ENCODE assay signal across 9 cellular contexts in genomic region chr6:34027445-34027936, GRCh38.
DNase-seq lines count a peak whose midpoint lies in the region; ATAC-seq lines count a peak whose summit lies in the region.
"Had no signal": no experiment of that assay in that cellular context is flagged by ENCODE, and none has a peak within 500 bp of the region (broad histone marks: within the 10 kb centered on the region; RNA-seq: fewer than 3 reads in every experiment).

No MANE protein-coding gene starts in this region.

- H2AFZ ChIP-seq in GM23248 = no peak overlapping the region

- no peak overlapping the region for H3K27ac Mint-ChIP-seq in T-helper 17 cell

- H3K4me1 ChIP-seq in GM23248 (ENCODE audit: insufficient read depth) = no peaks in the 10 kb centered on the region
- H3K4me1 ChIP-seq: HAP-1 had no signal

- no peak overlapping the region for H3K27ac ChIP-seq in GM23248

- no peaks in the 10 kb centered on the region for H3F3A ChIP-seq in GM23248 (ENCODE audit: insufficient read depth)

- no peaks in the 10 kb centered on the region for H4K20me1 ChIP-seq in GM23248 (ENCODE audit: insufficient read depth)

- H3K36me3 Mint-ChIP-seq in T-helper 17 cell (ENCODE audit: low read depth) = peaks cover 6% of the 10 kb centered on the region

- no peaks in the 10 kb centered on the region for H3K36me3 ChIP-seq in GM23248 (ENCODE audit: low read depth)
- H3K36me3 ChIP-seq: HAP-1 had no signal

- no peak overlapping the region for H3K4me3 ChIP-seq in GM23248
- H3K4me3 ChIP-seq: HAP-1 had no signal

- no peaks in the 10 kb centered on the region for H3K79me2 ChIP-seq in GM23248 (ENCODE audit: insufficient read depth)

- no peak overlapping the region for H3K4me2 ChIP-seq in GM23248 (ENCODE audit: unreplicated experiment)

- no peak overlapping the region for H3K9ac ChIP-seq in GM23248

- H3K4me3 Mint-ChIP-seq in T-helper 17 cell = no peak overlapping the region

- peak; percentile 85 for DNase-seq in AG08396 (ENCODE audit: low spot score)
- peak; percentile 70 for DNase-seq in GM23248
- peak; percentile 41 to 69 (median 62) for DNase-seq in T-helper 17 cell
- DNase-seq in amniotic epithelial cell (ENCODE audit: low read depth) = peak; percentile 1
- peak; percentile 24 for DNase-seq in iris pigment epithelial cell (ENCODE audit: low read depth)
- peak; percentile 43 to 72 for DNase-seq in stimulated activated CD4-positive, alpha-beta T cell treated with anti-CD3 and anti-CD28 coated beads, Interleukin-4, amount 100 ng/mL, for 4 hours
- no peak for DNase-seq in middle frontal gyrus (ENCODE audit: extremely low spot score, low spot score)

- peaks cover 6% of the 10 kb centered on the region for H3K4me1 Mint-ChIP-seq in T-helper 17 cell

- in situ Hi-C loops in GM23248 (cut with MboI) = loop anchor here (10.0 to 25.0 kb wide), 2 partner anchors 253 to 440 kb away; partner anchors contain the start of gene BAK1

- no peaks in the 10 kb centered on the region for H3K9me2 ChIP-seq in GM23248 (ENCODE audit: insufficient read depth)

- H3K9me3 ChIP-seq in GM23248 (ENCODE audit: low read depth) (no peaks in the 10 kb centered on the region), T-helper 17 cell (ENCODE audit: control insufficient read depth, low read length, poor library complexity, severe bottlenecking) (no peaks in the 10 kb centered on the region)
- H3K9me3 ChIP-seq: HAP-1 had no signal

- 22 to 44% methylated on average over 13 to 16 of the region's 17 CpGs for WGBS in GM23248 (ENCODE audit: low coverage in 1 of 2, low lambda C conversion rate in 2 of 2, missing lambda C conversion rate in 2 of 2), 2 experiments

- ATAC-seq in T-helper 17 cell = peak; percentile 65
- ATAC-seq in HG03442 (IDR thresholded peaks at IDR 0.05; ENCODE audit: unreplicated experiment) = no peak

- peaks cover 20% of the 10 kb centered on the region for H3K27me3 Mint-ChIP-seq in T-helper 17 cell

- no peaks in the 10 kb centered on the region; the same call in 1 of the 2 replicates for H3K27me3 ChIP-seq in GM23248 (replicated peaks; ENCODE audit: insufficient read depth)
